8 cellular contexts compared by ENCODE assay signal in the genomic region with DNA sequence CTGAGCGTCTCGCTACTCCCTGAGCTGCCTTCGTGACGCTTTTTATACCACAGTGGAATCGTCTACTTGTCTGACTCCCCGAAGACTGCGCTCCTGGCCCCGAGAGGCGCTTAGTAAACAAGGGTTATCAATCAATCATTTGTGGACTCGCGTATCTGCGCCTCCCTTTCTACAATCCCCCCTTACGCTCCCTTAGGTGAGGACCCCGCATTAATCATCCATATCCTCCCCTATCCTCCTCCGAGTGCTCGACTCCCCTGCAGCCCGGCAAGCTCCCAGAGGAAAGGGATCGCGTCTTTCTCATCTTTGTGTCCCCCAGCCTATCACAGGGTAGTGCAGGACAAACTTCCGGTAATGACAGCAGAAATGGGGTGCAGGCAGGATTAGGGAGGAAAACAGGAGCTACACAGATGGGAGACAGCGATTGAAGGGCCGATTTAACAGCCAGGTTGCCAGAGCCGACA. TPM values are rescaled to one million over a fixed set of nuclear protein-coding genes. Genes with fewer than 3 reads are reported as not detected.
DNase-seq lines count a peak whose midpoint lies in the region; TF ChIP-seq lines count a peak whose summit lies in the region.

No MANE protein-coding gene starts in this region.

- peak overlapping the region; percentile 71 for H2AFZ ChIP-seq in GM23248
- H2AFZ ChIP-seq in MM.1S (ENCODE audit: low read length), result peak overlapping the region; percentile 61

- H3K9me2 ChIP-seq in GM23248 (ENCODE audit: insufficient read depth), result no peaks in the 10 kb centered on the region
- H3K9me2 ChIP-seq in MM.1S (replicated peaks; ENCODE audit: insufficient read depth, low read length), result no peaks in the 10 kb centered on the region

- in situ Hi-C loops in GM23248 (cut with MboI), result no loop called here

- H3K4me3 ChIP-seq in GM23248, result peak overlapping the region; percentile 95
- peak overlapping the region; percentile 97 for H3K4me3 ChIP-seq in MM.1S (ENCODE audit: low read length)
- peak overlapping the region; percentile 92 for H3K4me3 ChIP-seq in epithelial cell of proximal tubule (ENCODE audit: low read depth, low read length)
- peak overlapping the region; percentile 82 to 85 for H3K4me3 ChIP-seq in muscle layer of colon (ENCODE audit: low read depth in 1 of 2, low read length in 2 of 2)
- peak overlapping the region; percentile 59 to 82 (median 76) for H3K4me3 ChIP-seq in tibial nerve

- POLR2A ChIA-PET in activated CD4-positive, alpha-beta T cell treated with anti-CD3 and anti-CD28 coated beads, Interleukin-2, amount 10 ng/mL, durations not matched to agents 7 days and 5 days (lab: Charles Lee), result interaction anchor here (0.6 kb wide), 1 partner anchor 82 kb away, joined by 3 read pairs; no protein-coding TSS in a partner anchor

- H3K27ac ChIP-seq in GM23248, result peak overlapping the region; percentile 92
- peak overlapping the region; percentile 86 for H3K27ac ChIP-seq in MM.1S (ENCODE audit: low read length)
- peak overlapping the region; percentile 75 for H3K27ac ChIP-seq in muscle layer of colon (ENCODE audit: low read depth, low read length)
- H3K27ac ChIP-seq in tibial nerve, result peak overlapping the region; percentile 79 to 96 (median 96)

- H3K4me2 ChIP-seq in GM23248 (ENCODE audit: unreplicated experiment), result peak overlapping the region; percentile 98
- H3K4me2 ChIP-seq in MM.1S (ENCODE audit: low read depth, low read length), result peak overlapping the region; percentile 58

- peaks cover 22% of the 10 kb centered on the region for H3K4me1 ChIP-seq in GM23248 (ENCODE audit: insufficient read depth)
- peaks cover 21% of the 10 kb centered on the region for H3K4me1 ChIP-seq in MM.1S (ENCODE audit: low read length)
- H3K4me1 ChIP-seq in muscle layer of colon (ENCODE audit: insufficient read depth, low read length), result peaks cover 34% of the 10 kb centered on the region
- peaks cover 0 to 68% (median 38%) of the 10 kb centered on the region in 4 donors for H3K4me1 ChIP-seq in tibial nerve

- peaks cover 14% of the 10 kb centered on the region for H3K36me3 Mint-ChIP-seq in activated CD4-positive, alpha-beta T cell treated with anti-CD3 and anti-CD28 coated beads, Interleukin-2, amount 10 ng/mL, durations not matched to agents 7 days and 5 days (ENCODE audit: low read depth)

- no peak overlapping the region for H3K4me3 Mint-ChIP-seq in activated CD4-positive, alpha-beta T cell treated with anti-CD3 and anti-CD28 coated beads, Interleukin-2, amount 10 ng/mL, durations not matched to agents 7 days and 5 days

- H3K79me2 ChIP-seq in GM23248 (ENCODE audit: insufficient read depth) (peaks cover 69% of the 10 kb centered on the region), MM.1S (ENCODE audit: low read length) (peaks cover 67% of the 10 kb centered on the region)

- TF ChIP-seq POLR2A in tibial nerve (IDR thresholded peaks at IDR 0.05), result no peak

- H3K27me3 ChIP-seq in GM23248 (replicated peaks; ENCODE audit: insufficient read depth), result no peaks in the 10 kb centered on the region
- no peaks in the 10 kb centered on the region for H3K27me3 ChIP-seq in MM.1S (replicated peaks; ENCODE audit: insufficient read depth, low read length)
- no peaks in the 10 kb centered on the region for H3K27me3 ChIP-seq in muscle layer of colon (ENCODE audit: control insufficient read depth in 1 of 2, insufficient read depth in 2 of 2, low read length in 2 of 2)
- H3K27me3 ChIP-seq in tibial nerve, result no peaks in the 10 kb centered on the region

- DNase-seq in NCI-H2196 (lab: John Stamatoyannopoulos, UW; ENCODE audit: unreplicated experiment) (peak; percentile 25), NCI-H2196 treated with DMSO at 0.1 percent for 48 hours (lab: John Stamatoyannopoulos, UW; ENCODE audit: unreplicated experiment) (no peak), GM23248 (peak; percentile 65), MM.1S (peak; percentile 31), epithelial cell of proximal tubule (ENCODE audit: low read depth) (no peak), tibial nerve (ENCODE audit: low spot score in 2 of 2) (peak in 1 of 2 donors; percentile 20)
- peak; percentile 55 for DNase-seq in activated CD4-positive, alpha-beta T cell treated with anti-CD3 and anti-CD28 coated beads, Interleukin-2, amount 10 ng/mL, durations not matched to agents 7 days and 5 days

- H3K27me3 Mint-ChIP-seq in activated CD4-positive, alpha-beta T cell treated with anti-CD3 and anti-CD28 coated beads, Interleukin-2, amount 10 ng/mL, durations not matched to agents 7 days and 5 days, result no peaks in the 10 kb centered on the region

- no peak for TF ChIP-seq CTCF in MM.1S (IDR thresholded peaks at IDR 0.05; ENCODE audit: low read length)
- TF ChIP-seq CTCF in epithelial cell of proximal tubule (conservative IDR thresholded peaks at IDR 0.05; ENCODE audit: low read depth, low read length), result no peak
- TF ChIP-seq CTCF in tibial nerve (IDR thresholded peaks at IDR 0.05), result no peak

- CTCF ChIA-PET in activated CD4-positive, alpha-beta T cell treated with anti-CD3 and anti-CD28 coated beads, Interleukin-2, amount 10 ng/mL, durations not matched to agents 7 days and 5 days (lab: Charles Lee), result interaction anchor here (1.4 to 2.6 kb wide), 2 partner anchors 10 to 13 kb away, joined by 5 to 8 read pairs; no protein-coding TSS in a partner anchor

- H4K20me1 ChIP-seq in GM23248 (ENCODE audit: insufficient read depth) (peaks cover 8% of the 10 kb centered on the region; the same call in 1 of the 2 replicates), MM.1S (ENCODE audit: insufficient read depth, low read length) (no peaks in the 10 kb centered on the region)

- no peaks in the 10 kb centered on the region for H3K9me3 ChIP-seq in GM23248 (ENCODE audit: low read depth)
- H3K9me3 ChIP-seq in MM.1S (replicated peaks; ENCODE audit: insufficient read depth, low read length), result no peaks in the 10 kb centered on the region
- H3K9me3 ChIP-seq in muscle layer of colon (ENCODE audit: low read length), result no peaks in the 10 kb centered on the region
- no peaks in the 10 kb centered on the region for H3K9me3 ChIP-seq in tibial nerve

- WGBS in GM23248 (ENCODE audit: low coverage in 1 of 2, low lambda C conversion rate in 2 of 2, missing lambda C conversion rate in 2 of 2), 2 experiments, result 1 to 2% methylated on average over 23 of the region's 23 CpGs
- WGBS in tibial nerve, 2 donors, result 0 to 1% methylated on average over 20 to 23 of the region's 23 CpGs

- peaks cover 41% of the 10 kb centered on the region for H3K4me1 Mint-ChIP-seq in activated CD4-positive, alpha-beta T cell treated with anti-CD3 and anti-CD28 coated beads, Interleukin-2, amount 10 ng/mL, durations not matched to agents 7 days and 5 days

- H3K36me3 ChIP-seq in GM23248 (ENCODE audit: low read depth) (no peaks in the 10 kb centered on the region), MM.1S (replicated peaks; ENCODE audit: insufficient read depth, low read length) (no peaks in the 10 kb centered on the region), muscle layer of colon (ENCODE audit: insufficient read depth, low read length) (no peaks in the 10 kb centered on the region), tibial nerve (peaks cover 0 to 11% (median 0%) of the 10 kb centered on the region in 3 donors)

- no peak overlapping the region for H3K27ac Mint-ChIP-seq in activated CD4-positive, alpha-beta T cell treated with anti-CD3 and anti-CD28 coated beads, Interleukin-2, amount 10 ng/mL, durations not matched to agents 7 days and 5 days

- peaks cover 8% of the 10 kb centered on the region; the same call in 1 of the 2 replicates for H3F3A ChIP-seq in GM23248 (ENCODE audit: insufficient read depth)
- peaks cover 17% of the 10 kb centered on the region for H3F3A ChIP-seq in MM.1S (ENCODE audit: insufficient read depth, low read length)

- H3K9ac ChIP-seq in GM23248 (peak overlapping the region; percentile 96), MM.1S (ENCODE audit: low read length) (peak overlapping the region; percentile 91), muscle layer of colon (ENCODE audit: low read length) (peak overlapping the region; percentile 71)

- no peaks in the 10 kb centered on the region for H3K9me3 Mint-ChIP-seq in activated CD4-positive, alpha-beta T cell treated with anti-CD3 and anti-CD28 coated beads, Interleukin-2, amount 10 ng/mL, durations not matched to agents 7 days and 5 days

- TF ChIP-seq EP300 in tibial nerve (IDR thresholded peaks at IDR 0.05), result no peak

RNA-seq across cellular contexts. Expression of a gene that starts 0.5 kb away (rescaled TPM):
- total RNA-seq in GM23248 (2014; rRNA removed; shearing (Covaris generic)), result 425 and 470 TPM in 2 replicates
- 774 and 806 TPM in 2 replicates for polyA plus RNA-seq in GM23248 (2016; fragmentation: Nextera tagmentation; extraction: Ambion mirVana)
- total RNA-seq in activated CD4-positive, alpha-beta T cell treated with anti-CD3 and anti-CD28 coated beads, Interleukin-2, amount 10 ng/mL, durations not matched to agents 7 days and 5 days, result 100 to 1,000 TPM; 195 to 210 TPM
- 71.8 and 106 TPM in 2 replicates for total RNA-seq in epithelial cell of proximal tubule
- 100 to 1,000 TPM; 145 to 304 (median 189) TPM for total RNA-seq in tibial nerve

RNA-seq across cellular contexts. Expression of a gene that starts 0.9 kb away (rescaled TPM):
- 1.7 and 3.2 TPM in 2 replicates for total RNA-seq in GM23248 (2014; rRNA removed; shearing (Covaris generic))
- 4.6 and 5.9 TPM in 2 replicates for polyA plus RNA-seq in GM23248 (2016; fragmentation: Nextera tagmentation; extraction: Ambion mirVana)
- total RNA-seq in activated CD4-positive, alpha-beta T cell treated with anti-CD3 and anti-CD28 coated beads, Interleukin-2, amount 10 ng/mL, durations not matched to agents 7 days and 5 days, result 10 to 100 TPM; 13.5 to 14.9 TPM
- total RNA-seq in epithelial cell of proximal tubule (1.9 and 2.0 TPM in 2 replicates), tibial nerve (1 to 10 TPM; 3.0 to 9.0 (median 5.5) TPM)

RNA-seq across cellular contexts. Expression of a gene that starts 34.5 kb away (rescaled TPM):
- total RNA-seq in GM23248 (2014; rRNA removed; shearing (Covaris generic)), result not detected in 2 replicates
- polyA plus RNA-seq in GM23248 (2016; fragmentation: Nextera tagmentation; extraction: Ambion mirVana), result not detected in 2 replicates
- not detected for total RNA-seq in activated CD4-positive, alpha-beta T cell treated with anti-CD3 and anti-CD28 coated beads, Interleukin-2, amount 10 ng/mL, durations not matched to agents 7 days and 5 days
- not detected in 2 replicates for total RNA-seq in epithelial cell of proximal tubule
- total RNA-seq in tibial nerve, result not detected

Comparison
In these comparisons a context has a peak if more than half of its experiments do, and no peak if none do; other contexts are left out.
1. DNase-seq: peak in NCI-H2196 (single experiment), GM23248 (single experiment), MM.1S (single experiment) and activated CD4-positive, alpha-beta T cell treated with anti-CD3 and anti-CD28 coated beads, Interleukin-2, amount 10 ng/mL, durations not matched to agents 7 days and 5 days (single experiment); none in NCI-H2196 treated with DMSO at 0.1 percent for 48 hours (single experiment) and epithelial cell of proximal tubule (single experiment).
2. Peak in every context shown above with its lines, with median percentiles within 50 percentile points of each other: H3K27ac ChIP-seq, H3K4me3 ChIP-seq and H3K9ac ChIP-seq.